ENCODE assay signal across 2 cellular contexts in the genomic region with DNA sequence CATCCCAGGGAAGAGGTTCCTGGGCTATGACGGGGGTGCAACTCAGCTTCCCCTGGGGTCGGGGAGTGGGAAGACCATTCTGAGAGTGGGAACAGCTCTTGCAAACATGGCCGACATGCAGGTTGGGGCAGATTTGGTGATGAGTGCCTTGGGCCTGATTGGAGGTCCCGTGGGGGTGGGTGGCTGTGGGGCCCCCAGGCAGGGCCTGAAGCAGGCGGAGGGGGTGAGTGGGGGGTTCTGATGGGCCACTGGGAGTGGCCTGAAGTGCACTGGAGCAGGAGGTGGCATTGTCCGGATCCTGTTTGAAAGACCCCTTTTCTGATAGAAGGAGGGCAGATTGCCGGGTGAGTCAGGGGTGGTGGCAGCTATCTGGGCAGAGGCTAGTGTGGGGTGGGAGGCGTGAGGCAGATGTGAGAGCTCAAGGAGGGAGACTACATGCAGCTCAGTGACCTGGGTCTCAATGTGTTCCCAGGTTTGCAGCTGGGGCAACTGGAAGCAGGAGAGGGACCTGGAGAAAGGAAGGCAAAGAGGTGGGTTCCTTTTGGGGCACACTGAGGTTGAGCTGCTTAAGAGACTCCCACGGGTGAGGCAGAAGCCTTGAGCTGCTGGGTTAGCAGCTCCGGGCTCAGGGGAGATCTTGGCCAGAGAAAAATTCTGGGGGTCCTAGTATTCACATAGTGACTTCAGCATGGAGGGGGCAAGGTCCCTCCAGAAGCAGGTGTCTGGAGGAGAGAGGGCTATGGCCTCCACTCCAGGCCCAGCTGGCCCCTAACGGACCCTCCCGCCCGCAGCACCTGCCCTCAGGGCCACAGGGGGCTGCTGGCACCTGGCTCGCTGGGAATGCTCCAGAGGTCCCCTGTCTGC.
TF ChIP-seq lines count a peak whose summit lies in the region.

No MANE protein-coding gene starts in this region.

TF ChIP-seq in SK-N-SH, 30 proteins besides CTCF, POLR2A, EP300 and RAD21 (continued from another document):
- TF ChIP-seq, protein P1, sequence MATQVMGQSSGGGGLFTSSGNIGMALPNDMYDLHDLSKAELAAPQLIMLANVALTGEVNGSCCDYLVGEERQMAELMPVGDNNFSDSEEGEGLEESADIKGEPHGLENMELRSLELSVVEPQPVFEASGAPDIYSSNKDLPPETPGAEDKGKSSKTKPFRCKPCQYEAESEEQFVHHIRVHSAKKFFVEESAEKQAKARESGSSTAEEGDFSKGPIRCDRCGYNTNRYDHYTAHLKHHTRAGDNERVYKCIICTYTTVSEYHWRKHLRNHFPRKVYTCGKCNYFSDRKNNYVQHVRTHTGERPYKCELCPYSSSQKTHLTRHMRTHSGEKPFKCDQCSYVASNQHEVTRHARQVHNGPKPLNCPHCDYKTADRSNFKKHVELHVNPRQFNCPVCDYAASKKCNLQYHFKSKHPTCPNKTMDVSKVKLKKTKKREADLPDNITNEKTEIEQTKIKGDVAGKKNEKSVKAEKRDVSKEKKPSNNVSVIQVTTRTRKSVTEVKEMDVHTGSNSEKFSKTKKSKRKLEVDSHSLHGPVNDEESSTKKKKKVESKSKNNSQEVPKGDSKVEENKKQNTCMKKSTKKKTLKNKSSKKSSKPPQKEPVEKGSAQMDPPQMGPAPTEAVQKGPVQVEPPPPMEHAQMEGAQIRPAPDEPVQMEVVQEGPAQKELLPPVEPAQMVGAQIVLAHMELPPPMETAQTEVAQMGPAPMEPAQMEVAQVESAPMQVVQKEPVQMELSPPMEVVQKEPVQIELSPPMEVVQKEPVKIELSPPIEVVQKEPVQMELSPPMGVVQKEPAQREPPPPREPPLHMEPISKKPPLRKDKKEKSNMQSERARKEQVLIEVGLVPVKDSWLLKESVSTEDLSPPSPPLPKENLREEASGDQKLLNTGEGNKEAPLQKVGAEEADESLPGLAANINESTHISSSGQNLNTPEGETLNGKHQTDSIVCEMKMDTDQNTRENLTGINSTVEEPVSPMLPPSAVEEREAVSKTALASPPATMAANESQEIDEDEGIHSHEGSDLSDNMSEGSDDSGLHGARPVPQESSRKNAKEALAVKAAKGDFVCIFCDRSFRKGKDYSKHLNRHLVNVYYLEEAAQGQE (IDR thresholded peaks at IDR 0.05; ENCODE audit: low read depth, low read length) = no peak
- TF ChIP-seq MXI1 (IDR thresholded peaks at IDR 0.05; ENCODE audit: low read depth, low read length) (no peak), FOSL2 (IDR thresholded peaks at IDR 0.05; ENCODE audit: borderline replicate concordance, low read depth) (no peak), TCF12 (IDR thresholded peaks at IDR 0.05) (no peak), GATA2 (CRISPR knock-in tag; IDR thresholded peaks at IDR 0.05) (no peak), POLR2AphosphoS5 (IDR thresholded peaks at IDR 0.05; ENCODE audit: low read depth, low read length) (no peak), RFX5 (IDR thresholded peaks at IDR 0.05; ENCODE audit: low read length) (no peak), EZH2phosphoT487 (IDR thresholded peaks at IDR 0.05; ENCODE audit: borderline replicate concordance, low read depth) (no peak), NRF1 (IDR thresholded peaks at IDR 0.05; ENCODE audit: low read depth, low read length) (no peak), TEAD4 (IDR thresholded peaks at IDR 0.05; ENCODE audit: borderline replicate concordance, insufficient read depth) (no peak)
- TF ChIP-seq, protein P2, sequence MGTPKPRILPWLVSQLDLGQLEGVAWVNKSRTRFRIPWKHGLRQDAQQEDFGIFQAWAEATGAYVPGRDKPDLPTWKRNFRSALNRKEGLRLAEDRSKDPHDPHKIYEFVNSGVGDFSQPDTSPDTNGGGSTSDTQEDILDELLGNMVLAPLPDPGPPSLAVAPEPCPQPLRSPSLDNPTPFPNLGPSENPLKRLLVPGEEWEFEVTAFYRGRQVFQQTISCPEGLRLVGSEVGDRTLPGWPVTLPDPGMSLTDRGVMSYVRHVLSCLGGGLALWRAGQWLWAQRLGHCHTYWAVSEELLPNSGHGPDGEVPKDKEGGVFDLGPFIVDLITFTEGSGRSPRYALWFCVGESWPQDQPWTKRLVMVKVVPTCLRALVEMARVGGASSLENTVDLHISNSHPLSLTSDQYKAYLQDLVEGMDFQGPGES (IDR thresholded peaks at IDR 0.05; ENCODE audit: low read depth, low read length) = no peak
- TF ChIP-seq, protein P3, sequence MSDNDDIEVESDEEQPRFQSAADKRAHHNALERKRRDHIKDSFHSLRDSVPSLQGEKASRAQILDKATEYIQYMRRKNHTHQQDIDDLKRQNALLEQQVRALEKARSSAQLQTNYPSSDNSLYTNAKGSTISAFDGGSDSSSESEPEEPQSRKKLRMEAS (IDR thresholded peaks at IDR 0.05; ENCODE audit: low read depth) = no peak
- TF ChIP-seq, protein P4, sequence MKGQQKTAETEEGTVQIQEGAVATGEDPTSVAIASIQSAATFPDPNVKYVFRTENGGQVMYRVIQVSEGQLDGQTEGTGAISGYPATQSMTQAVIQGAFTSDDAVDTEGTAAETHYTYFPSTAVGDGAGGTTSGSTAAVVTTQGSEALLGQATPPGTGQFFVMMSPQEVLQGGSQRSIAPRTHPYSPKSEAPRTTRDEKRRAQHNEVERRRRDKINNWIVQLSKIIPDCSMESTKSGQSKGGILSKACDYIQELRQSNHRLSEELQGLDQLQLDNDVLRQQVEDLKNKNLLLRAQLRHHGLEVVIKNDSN (IDR thresholded peaks at IDR 0.05; ENCODE audit: borderline replicate concordance, low read depth) = no peak

TF ChIP-seq in SK-N-SH treated with all-trans-retinoic acid at 6 μM for 48 hours, 23 proteins besides CTCF, POLR2A, EP300 and RAD21 (continued from another document):
- TF ChIP-seq ISL1 (CRISPR knock-in tag; IDR thresholded peaks at IDR 0.05) (no peak), RARB (CRISPR knock-in tag; IDR thresholded peaks at IDR 0.05) (no peak), ZNF70 (CRISPR knock-in tag; IDR thresholded peaks at IDR 0.05) (no peak), BACH2 (CRISPR knock-in tag; IDR thresholded peaks at IDR 0.05; ENCODE audit: borderline replicate concordance) (no peak), ZNF8 (CRISPR knock-in tag; IDR thresholded peaks at IDR 0.05) (no peak), CSDC2 (CRISPR knock-in tag; IDR thresholded peaks at IDR 0.05) (no peak)
TF ChIP-seq in SK-N-SH treated with all-trans-retinoic acid at 6 μM for 48 hours: peak in this region for 0.
